24 cellular contexts compared by ENCODE assay signal in genomic region chrX:48459483-48459882, GRCh38. TPM values are rescaled to one million over a fixed set of nuclear protein-coding genes. Genes with fewer than 3 reads are reported as not detected.
"Had no signal": no experiment of that assay in that cellular context is flagged by ENCODE, and none has a peak within 500 bp of the region (broad histone marks: within the 10 kb centered on the region; RNA-seq: fewer than 3 reads in every experiment).

No MANE protein-coding gene starts in this region.

- H3K27me3 Mint-ChIP-seq: naive thymus-derived CD4-positive, alpha-beta T cell; stimulated activated memory B cell treated with anti-CD40 and anti-IgM and Interleukin-4, amounts not matched to agents 10 μg/mL and 1 μg/mL and 100 μg/mL, for 72 hours; stimulated activated naive CD8-positive, alpha-beta T cell treated with anti-CD3 and anti-CD28 coated beads, Interleukin-15, Interleukin-2, amounts not matched to agents 100 ng/mL and 50 ng/mL, for 24 hours had no signal

- ATAC-seq: gastroesophageal sphincter; naive thymus-derived CD4-positive, alpha-beta T cell; stimulated activated memory B cell treated with anti-CD40 and anti-IgM and Interleukin-4, amounts not matched to agents 10 μg/mL and 1 μg/mL and 100 μg/mL, for 72 hours had no signal

- DNase-seq: effector memory CD4-positive, alpha-beta T cell; foreskin fibroblast; hippocampal formation; kidney glomerular epithelial cell; mesendoderm; naive thymus-derived CD4-positive, alpha-beta T cell; nephron progenitor cell; stimulated activated CD4-positive, alpha-beta T cell treated with anti-CD3 and anti-CD28 coated beads, Interleukin-4, amount 100 ng/mL, for 1 hour; stimulated activated CD8-positive, alpha-beta memory T cell treated with anti-CD3 and anti-CD28 coated beads, Interleukin-4, amount 100 ng/mL, for 48 hours; tibial artery; upper lobe of left lung; uterus had no signal

- H3K4me3 Mint-ChIP-seq: nephron progenitor cell; stimulated activated memory B cell treated with anti-CD40 and anti-IgM and Interleukin-4, amounts not matched to agents 10 μg/mL and 1 μg/mL and 100 μg/mL, for 72 hours; stimulated activated naive CD8-positive, alpha-beta T cell treated with anti-CD3 and anti-CD28 coated beads, Interleukin-15, Interleukin-2, amounts not matched to agents 100 ng/mL and 50 ng/mL, for 24 hours had no signal

- H3K4me1 Mint-ChIP-seq: nephron progenitor cell had no signal

- H3K9me3 Mint-ChIP-seq: stimulated activated memory B cell treated with anti-CD40 and anti-IgM and Interleukin-4, amounts not matched to agents 10 μg/mL and 1 μg/mL and 100 μg/mL, for 72 hours; stimulated activated naive CD8-positive, alpha-beta T cell treated with anti-CD3 and anti-CD28 coated beads, Interleukin-15, Interleukin-2, amounts not matched to agents 100 ng/mL and 50 ng/mL, for 24 hours had no signal

- H3K27ac Mint-ChIP-seq: nephron progenitor cell; stimulated activated memory B cell treated with anti-CD40 and anti-IgM and Interleukin-4, amounts not matched to agents 10 μg/mL and 1 μg/mL and 100 μg/mL, for 72 hours; stimulated activated naive CD8-positive, alpha-beta T cell treated with anti-CD3 and anti-CD28 coated beads, Interleukin-15, Interleukin-2, amounts not matched to agents 100 ng/mL and 50 ng/mL, for 24 hours had no signal

RNA-seq across cellular contexts. Expression of gene SSX4B, which starts 47.7 kb away (rescaled TPM):
- total RNA-seq: dermis microvascular lymphatic vessel endothelial cell; esophagus muscularis mucosa; liver; lung microvascular endothelial cell; mononuclear cell; naive thymus-derived CD4-positive, alpha-beta T cell; omental fat pad; renal cortical epithelial cell; right lobe of liver; temporal lobe; upper lobe of left lung; uterus had no signal
